In genomic region chr5:154447074-154447725, GRCh38 we compare ENCODE assay signal across 10 cellular contexts. TPM values are rescaled to one million over a fixed set of nuclear protein-coding genes. Genes with fewer than 3 reads are reported as not detected.
DNase-seq lines count a peak whose midpoint lies in the region; ATAC-seq, FAIRE-seq and TF ChIP-seq lines count a peak whose summit lies in the region.
"Had no signal": no experiment of that assay in that cellular context is flagged by ENCODE, and none has a peak within 500 bp of the region (broad histone marks: within the 10 kb centered on the region; RNA-seq: fewer than 3 reads in every experiment).

No MANE protein-coding gene starts in this region.

- H3K27me3 ChIP-seq in fibroblast of lung (ENCODE audit: control insufficient read depth, insufficient read depth, low read length) (no peaks in the 10 kb centered on the region), sigmoid colon (no peaks in the 10 kb centered on the region)

- H3K4me3 ChIP-seq in SK-N-MC (peak overlapping the region; percentile 95), fibroblast of lung (replicated peaks in 1 of 4; ENCODE audit: control extremely low read depth in 1 of 4, insufficient read depth in 1 of 4, low read depth in 3 of 4, low read length in 4 of 4) (peak overlapping the region; percentile 75 to 80 (median 78)), sigmoid colon (peak overlapping the region; percentile 77 to 94 (median 84))

- intact Hi-C loops in sigmoid colon (cut with DNase I): loop anchor here (10.0 kb wide), 2 partner anchors 308 to 408 kb away; partner anchors contain the start of genes CNOT8, FAXDC2 and LARP1

- no peaks in the 10 kb centered on the region for H4K20me1 ChIP-seq in fibroblast of lung (ENCODE audit: control insufficient read depth, extremely low read depth, insufficient read depth, low read length)

- peaks cover 26% of the 10 kb centered on the region for H3K79me2 ChIP-seq in fibroblast of lung (ENCODE audit: control insufficient read depth, insufficient read depth, low read length)

- H3K4me1 ChIP-seq in fibroblast of lung (ENCODE audit: control insufficient read depth, extremely low read depth, insufficient read depth, low read length): peaks cover 2% of the 10 kb centered on the region
- H3K4me1 ChIP-seq in sigmoid colon: peaks cover 0 to 41% (median 33%) of the 10 kb centered on the region in 4 donors

- peak overlapping the region; percentile 65 for H2AFZ ChIP-seq in fibroblast of lung (ENCODE audit: low read length)

- no peak for TF ChIP-seq POLR2A in sigmoid colon (IDR thresholded peaks at IDR 0.05)

- DNase-seq in GM19239 (ENCODE audit: insufficient read length, low spot score) (no peak), SK-N-MC (ENCODE audit: low read depth, low spot score) (no peak), fibroblast of lung (ENCODE audit: low read depth in 2 of 2) (no peak), sigmoid colon (no peak), RKO (ENCODE audit: low spot score) (no peak), ureter (ENCODE audit: low spot score) (no peak), NCI-H1694 treated with DMSO at 0.1 percent for 48 hours (lab: John Stamatoyannopoulos, UW) (no peak)

- no peak for TF ChIP-seq CTCF in fibroblast of lung (conservative IDR thresholded peaks at IDR 0.05 in 1 of 2, IDR thresholded peaks at IDR 0.05 in 1 of 2; ENCODE audit: low read depth in 1 of 2, low read length in 2 of 2)
- no peak for TF ChIP-seq CTCF in sigmoid colon (IDR thresholded peaks at IDR 0.05)

- H3K9me3 ChIP-seq in SK-N-MC (ENCODE audit: low read depth, low read length) (no peaks in the 10 kb centered on the region), fibroblast of lung (ENCODE audit: control insufficient read depth, insufficient read depth, low read depth, low read length) (no peaks in the 10 kb centered on the region), sigmoid colon (no peaks in the 10 kb centered on the region)

- peaks cover 12% of the 10 kb centered on the region; the same call in 1 of the 2 replicates for H3K36me3 ChIP-seq in SK-N-MC (ENCODE audit: insufficient read depth, low read length)
- H3K36me3 ChIP-seq in fibroblast of lung (ENCODE audit: control insufficient read depth, insufficient read depth, low read length): no peaks in the 10 kb centered on the region
- H3K36me3 ChIP-seq in sigmoid colon: peaks cover 0 to 24% (median 9%) of the 10 kb centered on the region in 4 donors

- peak; percentile 40 for FAIRE-seq in GM19239 (lab: Jason Lieb, UNC)

- no peak for ATAC-seq in HG03097 (IDR thresholded peaks at IDR 0.05; ENCODE audit: low FRiP score, unreplicated experiment)

- 4 to 10% methylated on average over 10 of the region's 10 CpGs for WGBS in sigmoid colon, 2 donors

- H3K27ac ChIP-seq in SK-N-MC (no peak overlapping the region), fibroblast of lung (ENCODE audit: insufficient read depth, low read length) (peak overlapping the region; percentile 47), sigmoid colon (peak overlapping the region; percentile 90 to 93 (median 92))

- H3K9ac ChIP-seq in SK-N-MC (ENCODE audit: insufficient read length): peak overlapping the region; percentile 67
- peak overlapping the region; percentile 62 for H3K9ac ChIP-seq in fibroblast of lung (ENCODE audit: insufficient read depth, low read length)

- TF ChIP-seq EP300 in sigmoid colon (IDR thresholded peaks at IDR 0.05): no peak

- H3K4me2 ChIP-seq in fibroblast of lung (ENCODE audit: extremely low read depth, insufficient read depth, low read length): peak overlapping the region; percentile 88

RNA-seq across cellular contexts. Expression of gene SAP30L, which starts 1.4 kb away (rescaled TPM):
- total RNA-seq in fibroblast of lung (25.9 and 26.6 TPM in 2 replicates), sigmoid colon (10 to 100 TPM; 36.0 to 51.7 (median 42.9) TPM), ureter (34.6 TPM)
- polyA plus RNA-seq in fibroblast of lung (25.1 and 31.5 TPM in 2 replicates), sigmoid colon (10 to 100 TPM; 17.8 to 27.6 (median 24.5) TPM)
- polyA plus RNA-seq in fibroblast of lung (2012): 32.2 and 34.6 TPM in 2 replicates
- 5.0 and 5.1 TPM in 2 replicates for polyA minus RNA-seq in fibroblast of lung (ENCODE audit: low replicate concordance)

RNA-seq across cellular contexts. Expression of gene HAND1, which starts 30.8 kb away (rescaled TPM):
- total RNA-seq in fibroblast of lung: not detected in 2 replicates
- polyA plus RNA-seq in fibroblast of lung: not detected in 2 replicates
- not detected in 2 replicates for polyA plus RNA-seq in fibroblast of lung (2012)
- polyA minus RNA-seq in fibroblast of lung (ENCODE audit: low replicate concordance): not detected in 2 replicates
- total RNA-seq in sigmoid colon: 10 to 100 TPM; 45.6 to 69.2 (median 48.9) TPM
- 1 to 10 TPM in 2 of 3 donors, not detected in 1; 2.4 to 6.8 TPM for polyA plus RNA-seq in sigmoid colon
- not detected for total RNA-seq in ureter
- total RNA-seq: lung microvascular endothelial cell, NCI-H460 had no signal

Comparison
In these comparisons a context has a peak if more than half of its experiments do, and no peak if none do; other contexts are left out.
1. RNA of gene HAND1, which starts 30.8 kb away (total RNA-seq): 45.6 to 69.2 TPM in sigmoid colon; not detected in fibroblast of lung and not detected in ureter (single experiment); every median in the first group is over 10 times any median in the second.
2. Peak in every context shown above with its lines, with median percentiles within 50 percentile points of each other: H3K4me3 ChIP-seq.